In genomic region chr10:103117247-103117646, GRCh38 we compare ENCODE assay signal across 33 cellular contexts.
"Had no signal": no experiment of that assay in that cellular context is flagged by ENCODE, and none has a peak within 500 bp of the region (broad histone marks: within the 10 kb centered on the region; RNA-seq: fewer than 3 reads in every experiment).

No MANE protein-coding gene starts in this region.

- FAIRE-seq: bronchial epithelial cell, RCC 7860 had no signal

- H3K4me3 Mint-ChIP-seq: activated CD4-positive, alpha-beta memory T cell treated with anti-CD3 and anti-CD28 coated beads, Interleukin-2, amount 10 ng/mL, durations not matched to agents 7 days and 5 days; activated CD8-positive, alpha-beta memory T cell treated with anti-CD3 and anti-CD28 coated beads, Interleukin-2, amount 10 ng/mL, durations not matched to agents 7 days and 5 days; activated naive CD4-positive, alpha-beta T cell treated with anti-CD3 and anti-CD28 coated beads, Interleukin-2, amount 10 ng/mL, durations not matched to agents 7 days and 5 days; activated naive CD8-positive, alpha-beta T cell; activated naive CD8-positive, alpha-beta T cell treated with anti-CD3 and anti-CD28 coated beads, Interleukin-2, amount 50 U/mL, for 24 hours; brain had no signal

- ATAC-seq: activated CD8-positive, alpha-beta memory T cell treated with anti-CD3 and anti-CD28 coated beads, Interleukin-2, amount 10 ng/mL, durations not matched to agents 7 days and 5 days; activated naive CD8-positive, alpha-beta T cell treated with anti-CD3 and anti-CD28 coated beads, Interleukin-2, amount 50 U/mL, for 24 hours; PC-3; Right ventricle myocardium inferior; SK-N-SH treated with all-trans-retinoic acid at 6 μM for 48 hours had no signal

- DNase-seq: activated CD4-positive, alpha-beta memory T cell treated with anti-CD3 and anti-CD28 coated beads, Interleukin-2, amount 10 ng/mL, durations not matched to agents 7 days and 5 days; activated CD4-positive, alpha-beta T cell treated with anti-CD3 and anti-CD28 coated beads for 1 hour; activated CD4-positive, alpha-beta T cell treated with anti-CD3 and anti-CD28 coated beads for 48 hours; activated CD4-positive, CD25-positive, alpha-beta regulatory T cell; activated CD8-positive, alpha-beta memory T cell treated with anti-CD3 and anti-CD28 coated beads for 24 hours; activated CD8-positive, alpha-beta memory T cell treated with anti-CD3 and anti-CD28 coated beads, Interleukin-2, amount 10 ng/mL, durations not matched to agents 7 days and 5 days; activated CD8-positive, alpha-beta memory T cell treated with anti-CD3 and anti-CD28 coated beads, Interleukin-2, amount 50 U/mL, for 48 hours; activated effector memory CD4-positive, alpha-beta T cell treated with Interleukin-2 at 50 U/mL for 16 hours; activated naive CD4-positive, alpha-beta T cell treated with anti-CD3 and anti-CD28 coated beads, Interleukin-2, amount 10 ng/mL, durations not matched to agents 7 days and 5 days; activated naive CD8-positive, alpha-beta T cell treated with anti-CD3 and anti-CD28 coated beads, Interleukin-2, amount 50 U/mL, for 24 hours; activated T-cell treated with anti-CD3 and anti-CD28 coated beads, Interleukin-2, amount 50 U/mL, for 48 hours; anterior cingulate cortex; caudate nucleus; NCI-H1092 treated with DMSO at 0.1 percent for 48 hours; NCI-H1417 treated with DMSO at 0.1 percent for 48 hours; NCI-H1930; NCI-H2081 treated with DMSO at 0.1 percent for 48 hours; NCI-H345; NCI-H524 treated with DMSO at 0.1 percent for 48 hours; NK-92 treated with Interleukin-12 subunit alpha and Interleukin-12 subunit beta, amount 100 ng/mL, for 24 hours; PC-3; SIG-M5; T-helper 1 cell; T-helper 2 cell; T-helper 9 cell had no signal

- H3K27ac ChIP-seq: RWPE1, VCaP had no signal

- H3K4me1 Mint-ChIP-seq: activated naive CD4-positive, alpha-beta T cell treated with anti-CD3 and anti-CD28 coated beads, Interleukin-2, amount 10 ng/mL, durations not matched to agents 7 days and 5 days had no signal

- H3K9me3 Mint-ChIP-seq: activated CD4-positive, alpha-beta memory T cell treated with anti-CD3 and anti-CD28 coated beads, Interleukin-2, amount 10 ng/mL, durations not matched to agents 7 days and 5 days; activated naive CD4-positive, alpha-beta T cell treated with anti-CD3 and anti-CD28 coated beads, Interleukin-2, amount 10 ng/mL, durations not matched to agents 7 days and 5 days; activated naive CD8-positive, alpha-beta T cell treated with anti-CD3 and anti-CD28 coated beads, Interleukin-2, amount 50 U/mL, for 24 hours; brain had no signal

- H3K36me3 Mint-ChIP-seq: brain had no signal

- H3K27me3 Mint-ChIP-seq: activated CD4-positive, alpha-beta memory T cell treated with anti-CD3 and anti-CD28 coated beads, Interleukin-2, amount 10 ng/mL, durations not matched to agents 7 days and 5 days; activated CD8-positive, alpha-beta memory T cell treated with anti-CD3 and anti-CD28 coated beads, Interleukin-2, amount 10 ng/mL, durations not matched to agents 7 days and 5 days; activated naive CD4-positive, alpha-beta T cell treated with anti-CD3 and anti-CD28 coated beads, Interleukin-2, amount 10 ng/mL, durations not matched to agents 7 days and 5 days; activated naive CD8-positive, alpha-beta T cell; activated naive CD8-positive, alpha-beta T cell treated with anti-CD3 and anti-CD28 coated beads, Interleukin-2, amount 50 U/mL, for 24 hours; brain had no signal

- H3K27ac Mint-ChIP-seq: activated CD4-positive, alpha-beta memory T cell treated with anti-CD3 and anti-CD28 coated beads, Interleukin-2, amount 10 ng/mL, durations not matched to agents 7 days and 5 days; activated CD8-positive, alpha-beta memory T cell treated with anti-CD3 and anti-CD28 coated beads, Interleukin-2, amount 10 ng/mL, durations not matched to agents 7 days and 5 days; activated naive CD4-positive, alpha-beta T cell treated with anti-CD3 and anti-CD28 coated beads, Interleukin-2, amount 10 ng/mL, durations not matched to agents 7 days and 5 days; activated naive CD8-positive, alpha-beta T cell; activated naive CD8-positive, alpha-beta T cell treated with anti-CD3 and anti-CD28 coated beads, Interleukin-2, amount 50 U/mL, for 24 hours had no signal
